Comparison of ENCODE assay signal across 8 cellular contexts in genomic region chr20:61253264-61253639, GRCh38. TPM values are rescaled to one million over a fixed set of nuclear protein-coding genes. Genes with fewer than 3 reads are reported as not detected.
A peak's percentile ranks its signal among the peaks of the same experiment; 100 is the strongest.
DNase-seq lines count a peak whose midpoint lies in the region; ATAC-seq and TF ChIP-seq lines count a peak whose summit lies in the region.

No MANE protein-coding gene starts in this region.

- no peak overlapping the region for H3K4ac ChIP-seq in neuronal stem cell (ENCODE audit: low read length)

- peak overlapping the region; percentile 98 for H3K18ac ChIP-seq in neuronal stem cell (ENCODE audit: low read length)

- H3K79me1 ChIP-seq in neuronal stem cell (ENCODE audit: low read depth, low read length) = no peaks in the 10 kb centered on the region

- peak overlapping the region; percentile 32 for H2BK15ac ChIP-seq in neuronal stem cell (ENCODE audit: low read length)

- H3K4me2 ChIP-seq in neuronal stem cell (ENCODE audit: insufficient read depth, low read length, poor library complexity, severe bottlenecking) = peak overlapping the region; percentile 99

- H4K8ac ChIP-seq in neuronal stem cell (ENCODE audit: low read depth, low read length) = no peak overlapping the region

- peak overlapping the region; percentile 34 for H3K4me3 ChIP-seq in fibroblast of pulmonary artery (replicated peaks; ENCODE audit: low read depth, low read length)
- H3K4me3 ChIP-seq in neuronal stem cell (ENCODE audit: low read length in 2 of 2) = peak overlapping the region; percentile 66 to 85

- H3K27me3 ChIP-seq in neuronal stem cell (ENCODE audit: control insufficient read depth in 3 of 3, insufficient read depth in 3 of 3, low read depth in 1 of 3, low read length in 3 of 3) = peaks cover 0 to 18% (median 18%) of the 10 kb centered on the region in 3 experiments

- H3K9me3 ChIP-seq in neuronal stem cell (replicated peaks in 1 of 2; ENCODE audit: control insufficient read depth in 2 of 2, insufficient read depth in 1 of 2, low read depth in 1 of 2, low read length in 2 of 2) = peaks cover 0 to 2% of the 10 kb centered on the region in 2 donors

- TF ChIP-seq CTCF in fibroblast of pulmonary artery (IDR thresholded peaks at IDR 0.05; ENCODE audit: low read length, missing control alignments) = no peak

- H4K91ac ChIP-seq in neuronal stem cell (ENCODE audit: low read depth, low read length, poor library complexity) = no peak overlapping the region

- H3K27ac ChIP-seq in neuronal stem cell (replicated peaks; ENCODE audit: low read length) = no peak overlapping the region

- no peak overlapping the region for H2BK12ac ChIP-seq in neuronal stem cell (ENCODE audit: low read length)

- H2AK5ac ChIP-seq in neuronal stem cell (ENCODE audit: low read depth, low read length) = no peak overlapping the region

- H3K4me1 ChIP-seq in neuronal stem cell (ENCODE audit: control insufficient read depth in 2 of 2, insufficient read depth in 1 of 2, low read depth in 1 of 2, low read length in 2 of 2) = peaks cover 2 to 6% of the 10 kb centered on the region in 2 donors

- no peak overlapping the region for H3K14ac ChIP-seq in neuronal stem cell (ENCODE audit: low read length)

- H3K36me3 ChIP-seq in neuronal stem cell (replicated peaks in 1 of 2; ENCODE audit: control insufficient read depth in 2 of 2, insufficient read depth in 2 of 2, low read length in 2 of 2) = peaks cover 0 to 33% of the 10 kb centered on the region in 2 donors

- peak overlapping the region; percentile 87 for H3K9ac ChIP-seq in neuronal stem cell (ENCODE audit: low read depth, low read length, poor library complexity)

- no peak overlapping the region for H2BK5ac ChIP-seq in neuronal stem cell (ENCODE audit: low read length)

- no CpG with 5 or more reads among the region's 51 CpGs for WGBS in neuronal stem cell (ENCODE audit: extremely low coverage in 2 of 2, insufficient read length in 2 of 2, insufficient replicate concordance in 1 of 2), 2 donors

- H2BK120ac ChIP-seq in neuronal stem cell (ENCODE audit: low read depth, low read length) = no peak overlapping the region

- peak overlapping the region; percentile 13 for H3K23ac ChIP-seq in neuronal stem cell (ENCODE audit: low read depth, low read length, poor library complexity)

- in situ Hi-C loops in Caki2 (cut with HindIII; ENCODE audit: low pct_unique_long_range_greater_than_20kb, low sequenced_read_pairs) = no loop called here

- peak overlapping the region; percentile 89 for H2AFZ ChIP-seq in neuronal stem cell (ENCODE audit: low read length)

- TF ChIP-seq POLR2A in erythroblast (IDR thresholded peaks at IDR 0.05; ENCODE audit: low read length) = no peak

- DNase-seq in Caki2 (ENCODE audit: low read depth) (peak; percentile 31), NCI-H226 (peak; percentile 36), fibroblast of pulmonary artery (ENCODE audit: low read depth) (peak; percentile 18), neuronal stem cell (ENCODE audit: low spot score) (peak; percentile 53), erythroblast (lab: John Stamatoyannopoulos, UW) (no peak), DMS79 treated with DMSO at 0.1 percent for 48 hours (lab: John Stamatoyannopoulos, UW) (no peak), T-helper 2 cell (no peak)

- no peak for ATAC-seq in GM21367 (IDR thresholded peaks at IDR 0.05; ENCODE audit: unreplicated experiment)

RNA-seq across cellular contexts. Expression of gene CDH4, which starts 1.2 kb away (rescaled TPM):
- total RNA-seq in Caki2 (2014; rRNA removed; shearing (Covaris generic); ENCODE audit: low replicate concordance) = 2.7 and 3.5 TPM in 2 replicates
- polyA plus RNA-seq in neuronal stem cell (2013, experiment 1 of 2) = 10.2 TPM
- polyA plus RNA-seq in neuronal stem cell (2013, experiment 2 of 2) = 10.4 TPM

Comparison
In these comparisons a context has a peak if more than half of its experiments do, and no peak if none do; other contexts are left out.
1. DNase-seq: peak in Caki2 (single experiment), NCI-H226 (single experiment), fibroblast of pulmonary artery (single experiment) and neuronal stem cell (single experiment); none in erythroblast (0 of 2), DMS79 treated with DMSO at 0.1 percent for 48 hours (single experiment) and T-helper 2 cell (0 of 5).